ENCODE assay signal across 13 cellular contexts in genomic region chr12:121026274-121027045, GRCh38. TPM values are rescaled to one million over a fixed set of nuclear protein-coding genes. Genes with fewer than 3 reads are reported as not detected.
A peak's percentile ranks its signal among the peaks of the same experiment; 100 is the strongest.
DNase-seq lines count a peak whose midpoint lies in the region; ATAC-seq and TF ChIP-seq lines count a peak whose summit lies in the region.
"Had no signal": no experiment of that assay in that cellular context is flagged by ENCODE, and none has a peak within 500 bp of the region (broad histone marks: within the 10 kb centered on the region; RNA-seq: fewer than 3 reads in every experiment).

No MANE protein-coding gene starts in this region.

- H3K27ac Mint-ChIP-seq in activated naive CD8-positive, alpha-beta T cell treated with anti-CD3 and anti-CD28 coated beads for 36 hours: peak overlapping the region; percentile 4
- H3K27ac Mint-ChIP-seq in activated naive CD8-positive, alpha-beta T cell treated with anti-CD3 and anti-CD28 coated beads, Interleukin-2, amount 50 U/mL, for 24 hours: no peak overlapping the region
- peak overlapping the region; percentile 72 for H3K27ac Mint-ChIP-seq in type B pancreatic cell

- H3K4me3 Mint-ChIP-seq in activated naive CD8-positive, alpha-beta T cell treated with anti-CD3 and anti-CD28 coated beads for 36 hours: no peak overlapping the region
- H3K4me3 Mint-ChIP-seq in activated naive CD8-positive, alpha-beta T cell treated with anti-CD3 and anti-CD28 coated beads, Interleukin-2, amount 50 U/mL, for 24 hours: no peak overlapping the region
- no peak overlapping the region for H3K4me3 Mint-ChIP-seq in type B pancreatic cell
- H3K4me3 Mint-ChIP-seq: T-helper 1 cell treated with Interleukin-12 subunit alpha and Interleukin-12 subunit beta and Interleukin-4 antibody, amounts not matched to agents 30 μg/mL and 1 μg/mL, for 36 hours had no signal

- H3K4me3 ChIP-seq in PC-9: no peak overlapping the region
- H3K4me3 ChIP-seq in right cardiac atrium (ENCODE audit: low read length): no peak overlapping the region
- H3K4me3 ChIP-seq: lung had no signal

- H3K36me3 Mint-ChIP-seq in activated naive CD8-positive, alpha-beta T cell treated with anti-CD3 and anti-CD28 coated beads for 36 hours: peaks cover 1% of the 10 kb centered on the region
- H3K36me3 Mint-ChIP-seq in activated naive CD8-positive, alpha-beta T cell treated with anti-CD3 and anti-CD28 coated beads, Interleukin-2, amount 50 U/mL, for 24 hours (ENCODE audit: low read depth): peaks cover 16% of the 10 kb centered on the region
- no peaks in the 10 kb centered on the region for H3K36me3 Mint-ChIP-seq in type B pancreatic cell

- H3K9me2 ChIP-seq in PC-9 (ENCODE audit: insufficient read depth): no peaks in the 10 kb centered on the region

- intact Hi-C loops in PC-9 (cut with micrococcal nuclease; ENCODE audit: unreplicated experiment) (no loop called here), right cardiac atrium (cut with DNase I) (no loop called here)

- no peaks in the 10 kb centered on the region for H3K79me2 ChIP-seq in PC-9 (ENCODE audit: low read depth)

- no peak for ATAC-seq in activated naive CD8-positive, alpha-beta T cell treated with anti-CD3 and anti-CD28 coated beads, Interleukin-2, amount 50 U/mL, for 24 hours
- ATAC-seq in foreskin keratinocyte: no peak
- no peak for ATAC-seq in right cardiac atrium

- POLR2A ChIA-PET in PC-9 (lab: Charles Lee; ENCODE audit: unreplicated experiment): interaction anchor here (0.5 kb wide), 1 partner anchor 477 kb away, joined by 9 read pairs; no protein-coding TSS in a partner anchor

- TF ChIP-seq CTCF in PC-9 (conservative IDR thresholded peaks at IDR 0.05) (no peak; the same call in 1 of the 2 replicates), foreskin keratinocyte (conservative IDR thresholded peaks at IDR 0.05) (peak; percentile 17), type B pancreatic cell (conservative IDR thresholded peaks at IDR 0.05) (peak; percentile 26)

- CTCF ChIA-PET in PC-9 (lab: Charles Lee): interaction anchor here (0.6 to 1.0 kb wide), 4 partner anchors 11 to 421 kb away, joined by 3 to 6 read pairs (median 4); no protein-coding TSS in a partner anchor

- H3K27ac ChIP-seq in PC-9 (peak overlapping the region; percentile 32; the same call in 1 of the 2 replicates), foreskin keratinocyte (no peak overlapping the region), right cardiac atrium (ENCODE audit: low read length) (no peak overlapping the region)

- WGBS in right cardiac atrium: 79% methylated on average over 10 of the region's 10 CpGs

- H3K9me3 ChIP-seq in PC-9 (ENCODE audit: insufficient read depth, low read depth) (no peaks in the 10 kb centered on the region), right cardiac atrium (ENCODE audit: control insufficient read depth, low read length) (no peaks in the 10 kb centered on the region)

- H4K20me1 ChIP-seq in PC-9 (ENCODE audit: insufficient read depth): no peaks in the 10 kb centered on the region

- no peak overlapping the region for H2AFZ ChIP-seq in PC-9

- no TSS peak for BruUV-seq in PC-9 (replicated peaks; lab: Mats Ljungman, UMichigan)

- no peak for DNase-seq in activated naive CD8-positive, alpha-beta T cell treated with anti-CD3 and anti-CD28 coated beads for 36 hours
- DNase-seq in activated naive CD8-positive, alpha-beta T cell treated with anti-CD3 and anti-CD28 coated beads, Interleukin-2, amount 50 U/mL, for 24 hours: no peak
- no peak for DNase-seq in PC-9
- DNase-seq in foreskin keratinocyte: no peak
- no peak for DNase-seq in type B pancreatic cell (ENCODE audit: extremely low spot score, unreplicated experiment)
- no peak for DNase-seq in right cardiac atrium
- DNase-seq in HUDEP-2 (lab: John Stamatoyannopoulos, UW; ENCODE audit: unreplicated experiment in 76 of 76): no peak
- no peak for DNase-seq in T-helper 9 cell
- DNase-seq: glutamatergic neuron, NCI-H526 treated with DMSO at 0.1 percent for 48 hours, substantia nigra had no signal

- H3F3A ChIP-seq in PC-9 (ENCODE audit: insufficient read depth, low read depth): no peaks in the 10 kb centered on the region

- no peak overlapping the region for H3K4me2 ChIP-seq in PC-9

- H3K27me3 Mint-ChIP-seq in activated naive CD8-positive, alpha-beta T cell treated with anti-CD3 and anti-CD28 coated beads for 36 hours: no peaks in the 10 kb centered on the region
- no peaks in the 10 kb centered on the region for H3K27me3 Mint-ChIP-seq in activated naive CD8-positive, alpha-beta T cell treated with anti-CD3 and anti-CD28 coated beads, Interleukin-2, amount 50 U/mL, for 24 hours
- H3K27me3 Mint-ChIP-seq in type B pancreatic cell: peaks cover 3% of the 10 kb centered on the region

- no peaks in the 10 kb centered on the region for H3K4me1 Mint-ChIP-seq in activated naive CD8-positive, alpha-beta T cell treated with anti-CD3 and anti-CD28 coated beads for 36 hours
- no peaks in the 10 kb centered on the region for H3K4me1 Mint-ChIP-seq in activated naive CD8-positive, alpha-beta T cell treated with anti-CD3 and anti-CD28 coated beads, Interleukin-2, amount 50 U/mL, for 24 hours
- H3K4me1 Mint-ChIP-seq in type B pancreatic cell (ENCODE audit: unreplicated experiment): peaks cover 3% of the 10 kb centered on the region

- H3K4me1 ChIP-seq in PC-9 (replicated peaks; ENCODE audit: insufficient read depth) (peaks cover 14% of the 10 kb centered on the region), foreskin keratinocyte (no peaks in the 10 kb centered on the region), right cardiac atrium (ENCODE audit: control insufficient read depth, insufficient read depth, low read length) (no peaks in the 10 kb centered on the region)

- no peaks in the 10 kb centered on the region for H3K36me3 ChIP-seq in PC-9 (ENCODE audit: low read depth)

- no peaks in the 10 kb centered on the region for H3K9me3 Mint-ChIP-seq in activated naive CD8-positive, alpha-beta T cell treated with anti-CD3 and anti-CD28 coated beads for 36 hours
- H3K9me3 Mint-ChIP-seq in activated naive CD8-positive, alpha-beta T cell treated with anti-CD3 and anti-CD28 coated beads, Interleukin-2, amount 50 U/mL, for 24 hours: no peaks in the 10 kb centered on the region
- no peaks in the 10 kb centered on the region for H3K9me3 Mint-ChIP-seq in type B pancreatic cell
- H3K9me3 Mint-ChIP-seq: T-helper 1 cell treated with Interleukin-12 subunit alpha and Interleukin-12 subunit beta and Interleukin-4 antibody, amounts not matched to agents 30 μg/mL and 1 μg/mL, for 36 hours had no signal

- H3K27me3 ChIP-seq in PC-9 (ENCODE audit: insufficient read depth, low read depth) (no peaks in the 10 kb centered on the region), foreskin keratinocyte (no peaks in the 10 kb centered on the region), right cardiac atrium (ENCODE audit: control insufficient read depth, insufficient read depth) (no peaks in the 10 kb centered on the region)

RNA-seq across cellular contexts. Expression of gene C12orf43, which starts 10.2 kb away (rescaled TPM):
- total RNA-seq in activated naive CD8-positive, alpha-beta T cell treated with anti-CD3 and anti-CD28 coated beads for 36 hours: 10 to 100 TPM; 32.4 to 35.8 TPM
- total RNA-seq in PC-9 (2021): 14.7 and 14.8 TPM in 2 replicates
- total RNA-seq in foreskin keratinocyte: 21.3 TPM in 2 replicates
- polyA plus RNA-seq in foreskin keratinocyte: 16.4 and 20.2 TPM in 2 replicates
- total RNA-seq in type B pancreatic cell (ENCODE audit: low replicate concordance): 15.1 and 21.2 TPM in 2 replicates
- 10 to 100 TPM in 2 of 4 donors, 1 to 10 TPM in 2; 8.5 to 13.0 (median 10.3) TPM for total RNA-seq in right cardiac atrium
- polyA plus RNA-seq in right cardiac atrium: 7.5 TPM

RNA-seq across cellular contexts. Expression of gene OASL, which starts 12.6 kb away (rescaled TPM):
- 10 to 100 TPM; 16.9 to 17.2 TPM for total RNA-seq in activated naive CD8-positive, alpha-beta T cell treated with anti-CD3 and anti-CD28 coated beads for 36 hours
- 1.7 and 2.7 TPM in 2 replicates for total RNA-seq in PC-9 (2021)
- total RNA-seq in foreskin keratinocyte: 3.7 and 5.5 TPM in 2 replicates
- polyA plus RNA-seq in foreskin keratinocyte: 4.7 and 7.1 TPM in 2 replicates
- total RNA-seq in type B pancreatic cell (ENCODE audit: low replicate concordance): 0.17 and 0.19 TPM in 2 replicates
- 1 to 10 TPM in 1 of 4 donors, under 1 TPM in 3; 0.32 to 1.1 (median 0.67) TPM for total RNA-seq in right cardiac atrium
- 0.68 TPM for polyA plus RNA-seq in right cardiac atrium

RNA-seq across cellular contexts. Expression of gene HNF1A, which starts 48.1 kb away (rescaled TPM):
- total RNA-seq in activated naive CD8-positive, alpha-beta T cell treated with anti-CD3 and anti-CD28 coated beads for 36 hours: not detected
- total RNA-seq in PC-9 (2021): not detected in 2 replicates
- not detected in 2 replicates for total RNA-seq in foreskin keratinocyte
- not detected in 2 replicates for polyA plus RNA-seq in foreskin keratinocyte
- 7.2 and 9.6 TPM in 2 replicates for total RNA-seq in type B pancreatic cell (ENCODE audit: low replicate concordance)
- total RNA-seq in right cardiac atrium: not detected
- 0.05 TPM for polyA plus RNA-seq in right cardiac atrium
